21 cellular contexts compared by ENCODE assay signal in the genomic region with DNA sequence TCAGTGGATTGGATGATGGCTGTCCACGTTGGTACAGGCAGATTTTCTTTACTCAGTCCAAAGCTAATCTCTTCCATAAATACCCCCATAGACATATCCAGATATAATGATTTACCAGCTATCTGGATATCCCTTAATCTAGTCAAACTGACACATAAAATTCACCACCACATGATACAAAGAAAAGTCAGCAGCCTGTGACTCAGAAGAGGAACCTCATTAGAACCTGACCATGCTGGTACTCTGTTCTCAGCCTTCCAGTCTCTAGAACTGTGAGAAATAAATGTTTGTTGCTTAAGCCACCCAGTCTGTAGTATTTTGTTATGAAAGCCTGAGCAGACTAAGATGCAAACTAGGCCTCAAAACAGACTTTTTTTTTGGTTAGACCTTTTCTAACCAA.
"Had no signal": no experiment of that assay in that cellular context is flagged by ENCODE, and none has a peak within 500 bp of the region (broad histone marks: within the 10 kb centered on the region; RNA-seq: fewer than 3 reads in every experiment).

No MANE protein-coding gene starts in this region.

- H3K4me3 Mint-ChIP-seq: activated B cell treated with CpG ODN at 0.5 μM for 24 hours; activated CD8-positive, alpha-beta memory T cell treated with anti-CD3 and anti-CD28 coated beads, Interleukin-2, amount 10 ng/mL, durations not matched to agents 7 days and 5 days; activated CD8-positive, alpha-beta T cell treated with anti-CD3 and anti-CD28 coated beads, Interleukin-2, amount 10 ng/mL, durations not matched to agents 7 days and 5 days; activated naive CD4-positive, alpha-beta T cell treated with anti-CD3 and anti-CD28 coated beads, Interleukin-2, amount 50 U/mL, for 24 hours; activated naive CD8-positive, alpha-beta T cell treated with anti-CD3 and anti-CD28 coated beads, Interleukin-2, amount 50 U/mL, for 24 hours; central memory CD8-positive, alpha-beta T cell; natural killer cell treated with Interleukin-12 subunit alpha and Interleukin-12 subunit beta and Interleukin-15 and Interleukin-18, amount 100 ng/mL, for 72 hours had no signal

- H3K4me1 Mint-ChIP-seq: activated B cell treated with CpG ODN at 0.5 μM for 24 hours; activated CD8-positive, alpha-beta memory T cell treated with anti-CD3 and anti-CD28 coated beads, Interleukin-2, amount 10 ng/mL, durations not matched to agents 7 days and 5 days; activated naive CD4-positive, alpha-beta T cell treated with anti-CD3 and anti-CD28 coated beads, Interleukin-2, amount 50 U/mL, for 24 hours; activated naive CD8-positive, alpha-beta T cell treated with anti-CD3 and anti-CD28 coated beads, Interleukin-2, amount 50 U/mL, for 24 hours; central memory CD8-positive, alpha-beta T cell had no signal

- FAIRE-seq: colon, frontal cortex, islet of Langerhans had no signal

- H3K27ac Mint-ChIP-seq: activated B cell treated with CpG ODN at 0.5 μM for 24 hours; activated CD8-positive, alpha-beta memory T cell treated with anti-CD3 and anti-CD28 coated beads, Interleukin-2, amount 10 ng/mL, durations not matched to agents 7 days and 5 days; activated CD8-positive, alpha-beta T cell treated with anti-CD3 and anti-CD28 coated beads, Interleukin-2, amount 10 ng/mL, durations not matched to agents 7 days and 5 days; activated naive CD4-positive, alpha-beta T cell treated with anti-CD3 and anti-CD28 coated beads, Interleukin-2, amount 50 U/mL, for 24 hours; activated naive CD8-positive, alpha-beta T cell treated with anti-CD3 and anti-CD28 coated beads, Interleukin-2, amount 50 U/mL, for 24 hours; activated T-helper 2 cell treated with anti-CD3 and anti-CD28 coated beads, Interferon-gamma antibody, Interleukin-2, Interleukin-4, amounts not matched to agents 10 μg/mL and 5 μg/mL and 100 μg/mL, durations not matched to agents 14 hours and 24 hours and 36 hours; natural killer cell treated with Interleukin-12 subunit alpha and Interleukin-12 subunit beta and Interleukin-15 and Interleukin-18, amount 100 ng/mL, for 72 hours had no signal

- H3K36me3 Mint-ChIP-seq: activated CD8-positive, alpha-beta memory T cell treated with anti-CD3 and anti-CD28 coated beads, Interleukin-2, amount 10 ng/mL, durations not matched to agents 7 days and 5 days; activated naive CD4-positive, alpha-beta T cell treated with anti-CD3 and anti-CD28 coated beads, Interleukin-2, amount 50 U/mL, for 24 hours; natural killer cell treated with Interleukin-12 subunit alpha and Interleukin-12 subunit beta and Interleukin-15 and Interleukin-18, amount 100 ng/mL, for 72 hours had no signal

- DNase-seq: activated B cell treated with CpG ODN at 0.5 μM for 24 hours; activated CD8-positive, alpha-beta memory T cell treated with anti-CD3 and anti-CD28 coated beads, Interleukin-2, amount 10 ng/mL, durations not matched to agents 7 days and 5 days; activated CD8-positive, alpha-beta T cell treated with anti-CD3 and anti-CD28 coated beads, Interleukin-2, amount 10 ng/mL, durations not matched to agents 7 days and 5 days; activated naive CD8-positive, alpha-beta T cell treated with anti-CD3 and anti-CD28 coated beads, Interleukin-2, amount 50 U/mL, for 24 hours; activated T-cell treated with anti-CD3 and anti-CD28 coated beads, Interleukin-2, amount 50 U/mL, for 48 hours; dermis blood vessel endothelial cell; effector CD4-positive, alpha-beta T cell; esophagus squamous epithelium; glutamatergic neuron; left ventricle myocardium inferior; mesendoderm; right cardiac atrium; stimulated activated CD4-positive, alpha-beta T cell treated with anti-CD3 and anti-CD28 coated beads, Interleukin-15, amount 100 ng/mL, for 24 hours; stimulated activated naive CD4-positive, alpha-beta T cell had no signal

- H3K27me3 Mint-ChIP-seq: activated B cell treated with CpG ODN at 0.5 μM for 24 hours; activated CD8-positive, alpha-beta memory T cell treated with anti-CD3 and anti-CD28 coated beads, Interleukin-2, amount 10 ng/mL, durations not matched to agents 7 days and 5 days; activated naive CD4-positive, alpha-beta T cell treated with anti-CD3 and anti-CD28 coated beads, Interleukin-2, amount 50 U/mL, for 24 hours; activated naive CD8-positive, alpha-beta T cell treated with anti-CD3 and anti-CD28 coated beads, Interleukin-2, amount 50 U/mL, for 24 hours; central memory CD8-positive, alpha-beta T cell; natural killer cell treated with Interleukin-12 subunit alpha and Interleukin-12 subunit beta and Interleukin-15 and Interleukin-18, amount 100 ng/mL, for 72 hours had no signal

- H3K9me3 Mint-ChIP-seq: activated T-helper 2 cell treated with anti-CD3 and anti-CD28 coated beads, Interferon-gamma antibody, Interleukin-2, Interleukin-4, amounts not matched to agents 10 μg/mL and 5 μg/mL and 100 μg/mL, durations not matched to agents 14 hours and 24 hours and 36 hours had no signal
